In the genomic region with DNA sequence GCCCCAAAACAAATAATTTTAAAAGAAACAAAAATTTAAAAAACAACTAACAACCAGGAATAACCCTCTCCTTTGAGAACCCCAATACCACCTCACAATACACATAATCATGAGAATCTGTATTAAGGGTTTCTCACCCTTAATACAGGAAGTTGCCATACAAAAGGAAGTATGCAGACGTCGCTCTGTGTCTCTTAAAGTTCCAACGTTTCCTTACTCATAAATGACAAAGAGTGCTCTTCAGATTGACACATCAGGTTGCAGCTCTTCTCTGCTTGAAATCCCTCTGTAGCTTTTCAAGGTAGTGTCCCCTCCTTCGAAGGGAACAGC, we compare ENCODE assay signal across 15 cellular contexts.
DNase-seq lines count a peak whose midpoint lies in the region; ATAC-seq, FAIRE-seq and TF ChIP-seq lines count a peak whose summit lies in the region.
"Had no signal": no experiment of that assay in that cellular context is flagged by ENCODE, and none has a peak within 500 bp of the region (broad histone marks: within the 10 kb centered on the region; RNA-seq: fewer than 3 reads in every experiment).

No MANE protein-coding gene starts in this region.

- no peak overlapping the region for H2BK120ac ChIP-seq in neuronal stem cell (ENCODE audit: low read depth, low read length)

- no peak overlapping the region for H3K14ac ChIP-seq in neuronal stem cell (ENCODE audit: low read length)

- H3K36me3 ChIP-seq in ES-I3 (ENCODE audit: insufficient read depth, low read length) (no peaks in the 10 kb centered on the region; the same call in 1 of the 2 replicates), endothelial cell of umbilical vein (ENCODE audit: control insufficient read depth in 2 of 2, extremely low read depth in 1 of 2, insufficient read depth in 2 of 2, low read length in 2 of 2) (no peaks in the 10 kb centered on the region), neuronal stem cell (replicated peaks in 1 of 2; ENCODE audit: control insufficient read depth in 2 of 2, insufficient read depth in 2 of 2, low read length in 2 of 2) (no peaks in the 10 kb centered on the region), suprapubic skin (no peaks in the 10 kb centered on the region)
- H3K36me3 ChIP-seq: BE2C, SJSA1 had no signal

- no peak overlapping the region for H4K8ac ChIP-seq in neuronal stem cell (ENCODE audit: low read depth, low read length)

- H2BK5ac ChIP-seq in neuronal stem cell (ENCODE audit: low read length), result no peak overlapping the region

- H3K79me1 ChIP-seq in neuronal stem cell (ENCODE audit: low read depth, low read length), result no peaks in the 10 kb centered on the region

- H3K9me1 ChIP-seq in endothelial cell of umbilical vein (replicated peaks; ENCODE audit: control insufficient read depth, extremely low read depth, insufficient read depth, low read length), result no peaks in the 10 kb centered on the region

- no peaks in the 10 kb centered on the region for H4K20me1 ChIP-seq in endothelial cell of umbilical vein (replicated peaks; ENCODE audit: control insufficient read depth, extremely low read depth, insufficient read depth, low read length)

- no peak overlapping the region for H2BK15ac ChIP-seq in neuronal stem cell (ENCODE audit: low read length)

- H3K9me3 ChIP-seq in ES-I3 (ENCODE audit: control insufficient read depth, insufficient read depth, low read length), result no peaks in the 10 kb centered on the region
- H3K9me3 ChIP-seq in endothelial cell of umbilical vein (replicated peaks; ENCODE audit: control insufficient read depth, insufficient read depth, low read length), result no peaks in the 10 kb centered on the region
- no peaks in the 10 kb centered on the region for H3K9me3 ChIP-seq in neuronal stem cell (replicated peaks in 1 of 2; ENCODE audit: control insufficient read depth in 2 of 2, insufficient read depth in 1 of 2, low read depth in 1 of 2, low read length in 2 of 2)
- H3K9me3 ChIP-seq in suprapubic skin, result no peaks in the 10 kb centered on the region
- H3K9me3 ChIP-seq: BE2C, body of pancreas, SJSA1 had no signal

- POLR2A ChIA-PET in endothelial cell of umbilical vein (lab: Charles Lee), result no interaction called here

- intact Hi-C loops in endothelial cell of umbilical vein (cut with micrococcal nuclease), result no loop called here

- H3K23ac ChIP-seq in neuronal stem cell (ENCODE audit: low read depth, low read length, poor library complexity), result no peak overlapping the region

- FAIRE-seq in endothelial cell of umbilical vein (lab: Jason Lieb, UNC), result no peak

- H2AK5ac ChIP-seq in neuronal stem cell (ENCODE audit: low read depth, low read length), result no peak overlapping the region

- TF ChIP-seq CTCF in NB4 (IDR thresholded peaks at IDR 0.05; ENCODE audit: low read depth, low read length) (no peak), endothelial cell of umbilical vein (IDR thresholded peaks at IDR 0.05; ENCODE audit: extremely low read depth in 1 of 2, insufficient read depth in 1 of 2, low read depth in 1 of 2, low read length in 2 of 2) (no peak), suprapubic skin (IDR thresholded peaks at IDR 0.05) (no peak)

- no peak overlapping the region for H3K4ac ChIP-seq in neuronal stem cell (ENCODE audit: low read length)

- H3K4me2 ChIP-seq in endothelial cell of umbilical vein (ENCODE audit: insufficient read depth, low read length) (peak overlapping the region; percentile 61), neuronal stem cell (ENCODE audit: insufficient read depth, low read length, poor library complexity, severe bottlenecking) (no peak overlapping the region)

- H2AFZ ChIP-seq in endothelial cell of umbilical vein (ENCODE audit: low read depth, low read length) (peak overlapping the region; percentile 97), neuronal stem cell (ENCODE audit: low read length) (peak overlapping the region; percentile 80)

- no CpG with 5 or more reads among the region's 4 CpGs for WGBS in neuronal stem cell (ENCODE audit: extremely low coverage in 2 of 2, insufficient read length in 2 of 2, insufficient replicate concordance in 1 of 2), 2 donors
- 61% methylated on average over 4 of the region's 4 CpGs for WGBS in suprapubic skin

- no peak overlapping the region for H4K91ac ChIP-seq in neuronal stem cell (ENCODE audit: low read depth, low read length, poor library complexity)

- dilution Hi-C loops in endothelial cell of umbilical vein (cut with MboI; ENCODE audit: extremely low pct_ligation_motif_present, low sequenced_read_pairs), result no loop called here

- H3K27ac ChIP-seq in endothelial cell of umbilical vein (ENCODE audit: insufficient read depth, low read depth, low read length) (no peak overlapping the region), neuronal stem cell (replicated peaks; ENCODE audit: low read length) (no peak overlapping the region), suprapubic skin (no peak overlapping the region)
- H3K27ac ChIP-seq: body of pancreas, SJSA1 had no signal

- no peak for ATAC-seq in HG03439 (IDR thresholded peaks at IDR 0.05; ENCODE audit: unreplicated experiment)
- no peak for ATAC-seq in HG03108 (IDR thresholded peaks at IDR 0.05; ENCODE audit: unreplicated experiment)
- ATAC-seq: body of pancreas, HCT116 had no signal

- no peaks in the 10 kb centered on the region for H3K4me1 ChIP-seq in ES-I3 (ENCODE audit: insufficient read depth, low read length)
- peaks cover 7% of the 10 kb centered on the region for H3K4me1 ChIP-seq in endothelial cell of umbilical vein (ENCODE audit: control insufficient read depth, extremely low read depth, insufficient read depth, low read length)
- no peaks in the 10 kb centered on the region for H3K4me1 ChIP-seq in neuronal stem cell (ENCODE audit: control insufficient read depth in 2 of 2, insufficient read depth in 1 of 2, low read depth in 1 of 2, low read length in 2 of 2)
- H3K4me1 ChIP-seq in suprapubic skin, result peaks cover 10% of the 10 kb centered on the region
- H3K4me1 ChIP-seq: body of pancreas, SJSA1 had no signal

- H3K4me3 ChIP-seq in NB4 (ENCODE audit: low read depth, low read length) (peak overlapping the region; percentile 67), endothelial cell of umbilical vein (replicated peaks in 1 of 3; ENCODE audit: insufficient read depth in 1 of 3, low read depth in 1 of 3, low read length in 3 of 3) (no peak overlapping the region), neuronal stem cell (ENCODE audit: low read length in 2 of 2) (no peak overlapping the region), suprapubic skin (no peak overlapping the region)
- H3K4me3 ChIP-seq: body of pancreas, SJSA1 had no signal

- TF ChIP-seq EP300 in suprapubic skin (IDR thresholded peaks at IDR 0.05), result no peak

- TF ChIP-seq POLR2A in NB4 (IDR thresholded peaks at IDR 0.05; ENCODE audit: extremely low read depth, insufficient read length) (no peak), endothelial cell of umbilical vein (IDR thresholded peaks at IDR 0.05; ENCODE audit: low read depth, low read length) (no peak), suprapubic skin (IDR thresholded peaks at IDR 0.05) (no peak)

- BruUV-seq in endothelial cell of umbilical vein (replicated peaks; lab: Mats Ljungman, UMichigan), result no TSS peak

- H3K9ac ChIP-seq in ES-I3 (ENCODE audit: low read depth, low read length) (peak overlapping the region; percentile 61), endothelial cell of umbilical vein (replicated peaks; ENCODE audit: extremely low read depth, insufficient read depth, low read length) (no peak overlapping the region), neuronal stem cell (ENCODE audit: low read depth, low read length, poor library complexity) (no peak overlapping the region)

- CTCF ChIA-PET in endothelial cell of umbilical vein (lab: Charles Lee), result interaction anchor here (1.0 kb wide), 1 partner anchor 11 kb away, joined by 3 read pairs; no protein-coding TSS in a partner anchor

- no peaks in the 10 kb centered on the region for H3K79me2 ChIP-seq in endothelial cell of umbilical vein (ENCODE audit: control insufficient read depth, insufficient read depth, low read length)

- DNase-seq in NB4 (ENCODE audit: low read depth), result peak; percentile 69
- DNase-seq in endothelial cell of umbilical vein (ENCODE audit: low read depth, low spot score), result no peak
- no peak for DNase-seq in neuronal stem cell (ENCODE audit: low spot score)
- no peak for DNase-seq in NCI-H1930 (lab: John Stamatoyannopoulos, UW)
- DNase-seq in suprapubic skin (ENCODE audit: low spot score in 2 of 2), result no peak
- DNase-seq: activated CD8-positive, alpha-beta memory T cell treated with anti-CD3 and anti-CD28 coated beads for 24 hours; activated gamma-delta T cell treated with Interleukin-2 at 50 U/mL for 16 hours; BE2C; body of pancreas; MV-4-11 had no signal

- H3K27me3 ChIP-seq in endothelial cell of umbilical vein (ENCODE audit: control insufficient read depth in 2 of 2, insufficient read depth in 2 of 2, low read length in 2 of 2), result no peaks in the 10 kb centered on the region
- H3K27me3 ChIP-seq in neuronal stem cell (ENCODE audit: control insufficient read depth in 3 of 3, insufficient read depth in 3 of 3, low read depth in 1 of 3, low read length in 3 of 3), result no peaks in the 10 kb centered on the region
- H3K27me3 ChIP-seq in suprapubic skin, result no peaks in the 10 kb centered on the region
- H3K27me3 ChIP-seq: BE2C, body of pancreas had no signal

- H2BK12ac ChIP-seq in neuronal stem cell (ENCODE audit: low read length), result no peak overlapping the region

- H3K18ac ChIP-seq in neuronal stem cell (ENCODE audit: low read length), result no peak overlapping the region

TF ChIP-seq in endothelial cell of umbilical vein, 7 proteins besides CTCF, POLR2A, EP300 and RAD21:
- no peak for TF ChIP-seq JUN (IDR thresholded peaks at IDR 0.05; ENCODE audit: borderline replicate concordance, insufficient read depth, insufficient read length, low read depth)
